In the genomic region with DNA sequence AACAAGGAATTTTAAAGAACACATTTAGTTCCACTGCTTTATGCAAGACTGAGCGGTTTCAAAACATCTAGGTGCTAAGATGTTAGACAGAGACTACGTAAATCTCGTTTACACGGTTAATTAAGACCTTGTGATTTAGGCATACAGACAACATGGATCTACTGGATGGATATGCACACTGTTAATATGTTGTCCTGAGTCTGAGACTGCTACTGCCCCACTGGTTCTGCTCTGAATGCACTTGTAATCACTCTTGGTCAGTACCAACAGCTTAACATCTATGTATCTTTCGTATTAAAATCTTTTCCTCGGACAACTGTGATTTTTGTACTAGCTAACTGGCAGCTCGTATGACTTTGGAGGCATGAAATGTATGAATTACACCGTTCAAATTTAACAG, we compare ENCODE assay signal across 1 cellular context.
TF ChIP-seq lines count a peak whose summit lies in the region.

No MANE protein-coding gene starts in this region.

TF ChIP-seq in SK-N-SH, 30 proteins besides CTCF, POLR2A, EP300 and RAD21:
- TF ChIP-seq, protein P1, sequence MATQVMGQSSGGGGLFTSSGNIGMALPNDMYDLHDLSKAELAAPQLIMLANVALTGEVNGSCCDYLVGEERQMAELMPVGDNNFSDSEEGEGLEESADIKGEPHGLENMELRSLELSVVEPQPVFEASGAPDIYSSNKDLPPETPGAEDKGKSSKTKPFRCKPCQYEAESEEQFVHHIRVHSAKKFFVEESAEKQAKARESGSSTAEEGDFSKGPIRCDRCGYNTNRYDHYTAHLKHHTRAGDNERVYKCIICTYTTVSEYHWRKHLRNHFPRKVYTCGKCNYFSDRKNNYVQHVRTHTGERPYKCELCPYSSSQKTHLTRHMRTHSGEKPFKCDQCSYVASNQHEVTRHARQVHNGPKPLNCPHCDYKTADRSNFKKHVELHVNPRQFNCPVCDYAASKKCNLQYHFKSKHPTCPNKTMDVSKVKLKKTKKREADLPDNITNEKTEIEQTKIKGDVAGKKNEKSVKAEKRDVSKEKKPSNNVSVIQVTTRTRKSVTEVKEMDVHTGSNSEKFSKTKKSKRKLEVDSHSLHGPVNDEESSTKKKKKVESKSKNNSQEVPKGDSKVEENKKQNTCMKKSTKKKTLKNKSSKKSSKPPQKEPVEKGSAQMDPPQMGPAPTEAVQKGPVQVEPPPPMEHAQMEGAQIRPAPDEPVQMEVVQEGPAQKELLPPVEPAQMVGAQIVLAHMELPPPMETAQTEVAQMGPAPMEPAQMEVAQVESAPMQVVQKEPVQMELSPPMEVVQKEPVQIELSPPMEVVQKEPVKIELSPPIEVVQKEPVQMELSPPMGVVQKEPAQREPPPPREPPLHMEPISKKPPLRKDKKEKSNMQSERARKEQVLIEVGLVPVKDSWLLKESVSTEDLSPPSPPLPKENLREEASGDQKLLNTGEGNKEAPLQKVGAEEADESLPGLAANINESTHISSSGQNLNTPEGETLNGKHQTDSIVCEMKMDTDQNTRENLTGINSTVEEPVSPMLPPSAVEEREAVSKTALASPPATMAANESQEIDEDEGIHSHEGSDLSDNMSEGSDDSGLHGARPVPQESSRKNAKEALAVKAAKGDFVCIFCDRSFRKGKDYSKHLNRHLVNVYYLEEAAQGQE (IDR thresholded peaks at IDR 0.05; ENCODE audit: low read depth, low read length) = no peak
- TF ChIP-seq, protein P2, sequence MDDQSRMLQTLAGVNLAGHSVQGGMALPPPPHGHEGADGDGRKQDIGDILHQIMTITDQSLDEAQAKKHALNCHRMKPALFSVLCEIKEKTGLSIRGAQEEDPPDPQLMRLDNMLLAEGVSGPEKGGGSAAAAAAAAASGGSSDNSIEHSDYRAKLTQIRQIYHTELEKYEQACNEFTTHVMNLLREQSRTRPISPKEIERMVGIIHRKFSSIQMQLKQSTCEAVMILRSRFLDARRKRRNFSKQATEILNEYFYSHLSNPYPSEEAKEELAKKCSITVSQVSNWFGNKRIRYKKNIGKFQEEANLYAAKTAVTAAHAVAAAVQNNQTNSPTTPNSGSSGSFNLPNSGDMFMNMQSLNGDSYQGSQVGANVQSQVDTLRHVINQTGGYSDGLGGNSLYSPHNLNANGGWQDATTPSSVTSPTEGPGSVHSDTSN (IDR thresholded peaks at IDR 0.05) = no peak
- TF ChIP-seq FOXM1 (IDR thresholded peaks at IDR 0.05; ENCODE audit: low read depth) (no peak), FOSL2 (IDR thresholded peaks at IDR 0.05; ENCODE audit: borderline replicate concordance, low read depth) (no peak), RCOR1 (IDR thresholded peaks at IDR 0.05; ENCODE audit: low read length) (no peak), SMC3 (IDR thresholded peaks at IDR 0.05; ENCODE audit: low read depth, low read length) (no peak), YY1 (IDR thresholded peaks at IDR 0.05; ENCODE audit: low read depth) (no peak), CHD2 (IDR thresholded peaks at IDR 0.05; ENCODE audit: low read length, partially characterized antibody) (no peak), ELF1 (IDR thresholded peaks at IDR 0.05) (no peak)
- TF ChIP-seq, protein P3, sequence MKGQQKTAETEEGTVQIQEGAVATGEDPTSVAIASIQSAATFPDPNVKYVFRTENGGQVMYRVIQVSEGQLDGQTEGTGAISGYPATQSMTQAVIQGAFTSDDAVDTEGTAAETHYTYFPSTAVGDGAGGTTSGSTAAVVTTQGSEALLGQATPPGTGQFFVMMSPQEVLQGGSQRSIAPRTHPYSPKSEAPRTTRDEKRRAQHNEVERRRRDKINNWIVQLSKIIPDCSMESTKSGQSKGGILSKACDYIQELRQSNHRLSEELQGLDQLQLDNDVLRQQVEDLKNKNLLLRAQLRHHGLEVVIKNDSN (IDR thresholded peaks at IDR 0.05; ENCODE audit: borderline replicate concordance, low read depth) = no peak
- TF ChIP-seq, protein P4, sequence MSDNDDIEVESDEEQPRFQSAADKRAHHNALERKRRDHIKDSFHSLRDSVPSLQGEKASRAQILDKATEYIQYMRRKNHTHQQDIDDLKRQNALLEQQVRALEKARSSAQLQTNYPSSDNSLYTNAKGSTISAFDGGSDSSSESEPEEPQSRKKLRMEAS (IDR thresholded peaks at IDR 0.05; ENCODE audit: low read depth) = no peak
